In genomic region chr15:70867911-70868467, GRCh38 we compare ENCODE assay signal across 15 cellular contexts. TPM values are rescaled to one million over a fixed set of nuclear protein-coding genes. Genes with fewer than 3 reads are reported as not detected.
DNase-seq lines count a peak whose midpoint lies in the region; ATAC-seq, FAIRE-seq and TF ChIP-seq lines count a peak whose summit lies in the region.
"Had no signal": no experiment of that assay in that cellular context is flagged by ENCODE, and none has a peak within 500 bp of the region (broad histone marks: within the 10 kb centered on the region; RNA-seq: fewer than 3 reads in every experiment).

No MANE protein-coding gene starts in this region.

- FAIRE-seq in keratinocyte (lab: Jason Lieb, UNC) (peak; percentile 26), GM19239 (lab: Jason Lieb, UNC) (no peak)

- no peak overlapping the region for H3K4me2 ChIP-seq in keratinocyte (ENCODE audit: control insufficient read depth, extremely low read depth, insufficient read depth, low read depth, low read length)

- no peaks in the 10 kb centered on the region for H4K20me1 ChIP-seq in keratinocyte (ENCODE audit: control insufficient read depth, extremely low read depth, insufficient read depth, low read length)

- H3K27me3 ChIP-seq in dorsolateral prefrontal cortex: no peaks in the 10 kb centered on the region
- no peaks in the 10 kb centered on the region for H3K27me3 ChIP-seq in keratinocyte (ENCODE audit: control insufficient read depth, extremely low read depth, insufficient read depth, low read length)
- H3K27me3 ChIP-seq: left lung had no signal

- H3K27ac ChIP-seq in dorsolateral prefrontal cortex: peak overlapping the region; percentile 62 to 100 (median 99)
- no peak overlapping the region for H3K27ac ChIP-seq in keratinocyte (ENCODE audit: control insufficient read depth, insufficient read depth, low read length)
- H3K27ac ChIP-seq in substantia nigra (ENCODE audit: low read depth, low read length, poor library complexity, severe bottlenecking): peak overlapping the region; percentile 88
- H3K27ac ChIP-seq: epithelial cell of prostate, parathyroid adenoma had no signal

- DNase-seq in MV-4-11 (lab: John Stamatoyannopoulos, UW): peak; percentile 48
- DNase-seq in dorsolateral prefrontal cortex: no peak
- DNase-seq in keratinocyte (ENCODE audit: low read depth, low spot score): no peak
- peak in 2 of 49 donors; percentile 18 to 26 for DNase-seq in substantia nigra (lab: John Stamatoyannopoulos, UW)
- no peak for DNase-seq in activated CD4-positive, alpha-beta T cell treated with anti-CD3 and anti-CD28 coated beads, Interleukin-2, amount 50 U/mL, for 1 hour
- DNase-seq in GM19239 (ENCODE audit: insufficient read length, low spot score): no peak
- DNase-seq: activated CD8-positive, alpha-beta T cell treated with anti-CD3 and anti-CD28 coated beads for 36 hours; activated naive CD8-positive, alpha-beta T cell treated with anti-CD3 and anti-CD28 coated beads, Interleukin-2, amount 10 ng/mL, durations not matched to agents 7 days and 5 days; left lung; NCI-H1092 treated with DMSO at 0.1 percent for 48 hours; T-helper 1 cell had no signal

- no peak overlapping the region for H2AFZ ChIP-seq in keratinocyte (ENCODE audit: control insufficient read depth, low read length)
- H2AFZ ChIP-seq: parathyroid adenoma had no signal

- H3K4me1 ChIP-seq in keratinocyte (ENCODE audit: control insufficient read depth, extremely low read depth, insufficient read depth, low read length): peaks cover 20% of the 10 kb centered on the region
- H3K4me1 ChIP-seq: left lung, parathyroid adenoma had no signal

- no peak for ATAC-seq in GM19452 (IDR thresholded peaks at IDR 0.05; ENCODE audit: unreplicated experiment)
- ATAC-seq in HG03432 (IDR thresholded peaks at IDR 0.05; ENCODE audit: unreplicated experiment): no peak
- ATAC-seq: activated CD8-positive, alpha-beta T cell treated with anti-CD3 and anti-CD28 coated beads for 36 hours; left lung had no signal

- H3K9me3 ChIP-seq in keratinocyte (ENCODE audit: control insufficient read depth, low read depth, low read length): no peaks in the 10 kb centered on the region
- H3K9me3 ChIP-seq: left lung had no signal

- H3K9ac ChIP-seq in keratinocyte (ENCODE audit: control insufficient read depth, extremely low read depth, insufficient read depth, low read length): no peak overlapping the region
- H3K9ac ChIP-seq: parathyroid adenoma had no signal

- peak overlapping the region in 1 of 59 donors; percentile 2 for H3K4me3 ChIP-seq in dorsolateral prefrontal cortex
- H3K4me3 ChIP-seq in keratinocyte (ENCODE audit: control insufficient read depth in 2 of 3, extremely low read depth in 1 of 3, insufficient read depth in 2 of 3, low read depth in 1 of 3, low read length in 3 of 3): no peak overlapping the region
- H3K4me3 ChIP-seq: left lung had no signal

- no peak for TF ChIP-seq CTCF in dorsolateral prefrontal cortex (IDR thresholded peaks at IDR 0.05 in 54 of 56, conservative IDR thresholded peaks at IDR 0.05 in 2 of 56; ENCODE audit: low read depth in 1 of 56, partially characterized antibody in 56 of 56)
- no peak for TF ChIP-seq CTCF in keratinocyte (optimal IDR thresholded peaks at IDR 0.05 in 1 of 3, IDR thresholded peaks at IDR 0.05 in 1 of 3, conservative IDR thresholded peaks at IDR 0.05 in 1 of 3; ENCODE audit: extremely low read depth in 1 of 3, insufficient read depth in 2 of 3, low read length in 3 of 3)

- no peaks in the 10 kb centered on the region for H3K9me1 ChIP-seq in keratinocyte (ENCODE audit: control insufficient read depth, extremely low read depth, insufficient read depth, low read length)

- dilution Hi-C loops in keratinocyte (cut with MboI; ENCODE audit: extremely low pct_ligation_motif_present, low sequenced_read_pairs): no loop called here

- H3K79me2 ChIP-seq in keratinocyte (ENCODE audit: control insufficient read depth, insufficient read depth, low read length): no peaks in the 10 kb centered on the region
- H3K79me2 ChIP-seq: parathyroid adenoma had no signal

- no peaks in the 10 kb centered on the region for H3K36me3 ChIP-seq in keratinocyte (ENCODE audit: control insufficient read depth in 2 of 2, extremely low read depth in 1 of 2, insufficient read depth in 2 of 2, low read length in 2 of 2)
- H3K36me3 ChIP-seq: left lung had no signal

- intact Hi-C loops in dorsolateral prefrontal cortex (cut with DNase I): no loop called here

RNA-seq across cellular contexts. Expression of gene LARP6, which starts 14.0 kb away (rescaled TPM):
- total RNA-seq in dorsolateral prefrontal cortex: 100 to 1,000 TPM in 29 of 120 experiments, 10 to 100 TPM in 91; 31.8 to 211 (median 79.7) TPM
- polyA plus RNA-seq in keratinocyte: 36.5 to 72.9 TPM (median 66.1 TPM) in 3 replicates
- polyA plus RNA-seq in keratinocyte (2011; ENCODE audit: low read depth): 17.7 TPM
- 49.2 and 50.8 TPM in 2 replicates for polyA plus RNA-seq in keratinocyte (2011; cell fraction: cytosol; rRNA removed)
- polyA plus RNA-seq in keratinocyte (2011; cell fraction: nucleus; rRNA removed): 25.6 and 28.6 TPM in 2 replicates
- polyA plus RNA-seq in keratinocyte (2012; ENCODE audit: low replicate concordance): 19.8 and 46.5 TPM in 2 replicates
- polyA minus RNA-seq in keratinocyte: 13.6 to 32.4 TPM (median 25.3 TPM) in 3 replicates
- polyA minus RNA-seq in keratinocyte (2011; cell fraction: cytosol; rRNA and poly(A)+ RNA removed): 23.6 TPM
- 7.1 TPM in 2 replicates for polyA minus RNA-seq in keratinocyte (2011; cell fraction: nucleus; rRNA and poly(A)+ RNA removed)
- total RNA-seq: activated naive CD8-positive, alpha-beta T cell treated with anti-CD3 and anti-CD28 coated beads, Interleukin-2, amount 10 ng/mL, durations not matched to agents 7 days and 5 days had no signal

RNA-seq across cellular contexts. Expression of gene THAP10, which starts 24.2 kb away (rescaled TPM):
- 10 to 100 TPM in 67 of 120 experiments, 1 to 10 TPM in 53; 3.3 to 18.7 (median 10.3) TPM for total RNA-seq in dorsolateral prefrontal cortex
- 1.8 to 3.1 TPM (median 2.5 TPM) in 3 replicates for polyA plus RNA-seq in keratinocyte
- polyA plus RNA-seq in keratinocyte (2011; ENCODE audit: low read depth): 2.4 TPM
- 1.8 and 3.0 TPM in 2 replicates for polyA plus RNA-seq in keratinocyte (2011; cell fraction: cytosol; rRNA removed)
- polyA plus RNA-seq in keratinocyte (2011; cell fraction: nucleus; rRNA removed): 1.5 and 1.7 TPM in 2 replicates
- 1.1 and 1.5 TPM in 2 replicates for polyA plus RNA-seq in keratinocyte (2012; ENCODE audit: low replicate concordance)
- 0.16 to 1.2 TPM (median 0.69 TPM) in 3 replicates for polyA minus RNA-seq in keratinocyte
- polyA minus RNA-seq in keratinocyte (2011; cell fraction: cytosol; rRNA and poly(A)+ RNA removed): 3.5 TPM
- 0.84 and 0.85 TPM in 2 replicates for polyA minus RNA-seq in keratinocyte (2011; cell fraction: nucleus; rRNA and poly(A)+ RNA removed)
- total RNA-seq: activated CD8-positive, alpha-beta T cell treated with anti-CD3 and anti-CD28 coated beads for 36 hours; activated naive CD8-positive, alpha-beta T cell treated with anti-CD3 and anti-CD28 coated beads, Interleukin-2, amount 10 ng/mL, durations not matched to agents 7 days and 5 days had no signal

RNA-seq across cellular contexts. Expression of gene LRRC49, which starts 24.6 kb away (rescaled TPM):
- 10 to 100 TPM; 28.2 to 72.1 (median 48.6) TPM for total RNA-seq in dorsolateral prefrontal cortex
- polyA plus RNA-seq in keratinocyte: 7.1 to 9.9 TPM (median 7.9 TPM) in 3 replicates
- polyA plus RNA-seq in keratinocyte (2011; ENCODE audit: low read depth): 3.8 TPM
- 6.1 and 10.4 TPM in 2 replicates for polyA plus RNA-seq in keratinocyte (2011; cell fraction: cytosol; rRNA removed)
- 8.5 and 10.8 TPM in 2 replicates for polyA plus RNA-seq in keratinocyte (2011; cell fraction: nucleus; rRNA removed)
- 5.2 and 9.2 TPM in 2 replicates for polyA plus RNA-seq in keratinocyte (2012; ENCODE audit: low replicate concordance)
- polyA minus RNA-seq in keratinocyte: 4.5 to 11.1 TPM (median 8.0 TPM) in 3 replicates
- 5.0 TPM for polyA minus RNA-seq in keratinocyte (2011; cell fraction: cytosol; rRNA and poly(A)+ RNA removed)
- 7.0 and 18.8 TPM in 2 replicates for polyA minus RNA-seq in keratinocyte (2011; cell fraction: nucleus; rRNA and poly(A)+ RNA removed)
- total RNA-seq: activated CD8-positive, alpha-beta T cell treated with anti-CD3 and anti-CD28 coated beads for 36 hours; activated naive CD8-positive, alpha-beta T cell treated with anti-CD3 and anti-CD28 coated beads, Interleukin-2, amount 10 ng/mL, durations not matched to agents 7 days and 5 days had no signal
